In the genomic region with DNA sequence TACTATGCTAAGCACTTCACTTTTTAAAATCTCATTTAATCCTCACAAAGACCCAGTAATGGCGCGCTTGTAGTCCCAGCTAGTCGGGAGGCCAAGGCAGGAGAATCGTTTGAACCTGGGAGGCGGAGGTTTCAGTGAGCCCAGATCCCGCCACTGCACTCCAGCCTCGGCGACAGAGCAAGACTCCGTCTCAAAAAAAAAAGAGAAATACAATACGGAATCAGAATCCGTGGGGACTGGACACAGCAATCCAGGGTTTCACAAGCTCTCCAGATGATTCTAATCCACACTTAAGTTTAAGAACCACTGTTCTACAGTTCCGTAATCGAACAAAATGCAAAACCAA, we compare ENCODE assay signal across 1 cellular context.
TF ChIP-seq lines count a peak whose summit lies in the region.

No MANE protein-coding gene starts in this region.

TF ChIP-seq in H1, 55 proteins besides CTCF, POLR2A, EP300 and RAD21:
- TF ChIP-seq TCF12 (IDR thresholded peaks at IDR 0.05; ENCODE audit: low read depth, low read length) = no peak
- TF ChIP-seq SIRT6 (IDR thresholded peaks at IDR 0.05; ENCODE audit: low read length) = no peak
- TF ChIP-seq SAP30 (IDR thresholded peaks at IDR 0.05; ENCODE audit: insufficient read depth, insufficient replicate concordance, low read length) = no peak
- no peak for TF ChIP-seq RXRA (IDR thresholded peaks at IDR 0.05; ENCODE audit: insufficient read depth, low read depth, low read length)
- TF ChIP-seq CBX8 (IDR thresholded peaks at IDR 0.05; ENCODE audit: borderline replicate concordance, low read depth, low read length) = no peak
- TF ChIP-seq CBX5 (IDR thresholded peaks at IDR 0.05; ENCODE audit: low read depth, low read length) = no peak
- TF ChIP-seq, protein P1, sequence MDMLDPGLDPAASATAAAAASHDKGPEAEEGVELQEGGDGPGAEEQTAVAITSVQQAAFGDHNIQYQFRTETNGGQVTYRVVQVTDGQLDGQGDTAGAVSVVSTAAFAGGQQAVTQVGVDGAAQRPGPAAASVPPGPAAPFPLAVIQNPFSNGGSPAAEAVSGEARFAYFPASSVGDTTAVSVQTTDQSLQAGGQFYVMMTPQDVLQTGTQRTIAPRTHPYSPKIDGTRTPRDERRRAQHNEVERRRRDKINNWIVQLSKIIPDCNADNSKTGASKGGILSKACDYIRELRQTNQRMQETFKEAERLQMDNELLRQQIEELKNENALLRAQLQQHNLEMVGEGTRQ (IDR thresholded peaks at IDR 0.05; ENCODE audit: low read length) = no peak
- no peak for TF ChIP-seq SIX5 (IDR thresholded peaks at IDR 0.05; ENCODE audit: low read depth, low read length)
- TF ChIP-seq BRCA1 (IDR thresholded peaks at IDR 0.05; ENCODE audit: low read depth, low read length) = no peak
- TF ChIP-seq KDM1A (IDR thresholded peaks at IDR 0.05; ENCODE audit: borderline replicate concordance, low read length) = no peak
- no peak for TF ChIP-seq POU5F1 (IDR thresholded peaks at IDR 0.05; ENCODE audit: low read depth, low read length)
- TF ChIP-seq FOSL1 (IDR thresholded peaks at IDR 0.05; ENCODE audit: insufficient read depth, low read depth, low read length) = no peak
- no peak for TF ChIP-seq ASH2L (IDR thresholded peaks at IDR 0.05; ENCODE audit: low read length)
- TF ChIP-seq KDM5A (IDR thresholded peaks at IDR 0.05; ENCODE audit: low read length) = no peak
- no peak for TF ChIP-seq RFX5 (IDR thresholded peaks at IDR 0.05; ENCODE audit: borderline replicate concordance, low read depth, low read length)
- TF ChIP-seq ZNF274 (IDR thresholded peaks at IDR 0.05; ENCODE audit: borderline replicate concordance, extremely low read depth, low read length) = no peak
- TF ChIP-seq, protein P2, sequence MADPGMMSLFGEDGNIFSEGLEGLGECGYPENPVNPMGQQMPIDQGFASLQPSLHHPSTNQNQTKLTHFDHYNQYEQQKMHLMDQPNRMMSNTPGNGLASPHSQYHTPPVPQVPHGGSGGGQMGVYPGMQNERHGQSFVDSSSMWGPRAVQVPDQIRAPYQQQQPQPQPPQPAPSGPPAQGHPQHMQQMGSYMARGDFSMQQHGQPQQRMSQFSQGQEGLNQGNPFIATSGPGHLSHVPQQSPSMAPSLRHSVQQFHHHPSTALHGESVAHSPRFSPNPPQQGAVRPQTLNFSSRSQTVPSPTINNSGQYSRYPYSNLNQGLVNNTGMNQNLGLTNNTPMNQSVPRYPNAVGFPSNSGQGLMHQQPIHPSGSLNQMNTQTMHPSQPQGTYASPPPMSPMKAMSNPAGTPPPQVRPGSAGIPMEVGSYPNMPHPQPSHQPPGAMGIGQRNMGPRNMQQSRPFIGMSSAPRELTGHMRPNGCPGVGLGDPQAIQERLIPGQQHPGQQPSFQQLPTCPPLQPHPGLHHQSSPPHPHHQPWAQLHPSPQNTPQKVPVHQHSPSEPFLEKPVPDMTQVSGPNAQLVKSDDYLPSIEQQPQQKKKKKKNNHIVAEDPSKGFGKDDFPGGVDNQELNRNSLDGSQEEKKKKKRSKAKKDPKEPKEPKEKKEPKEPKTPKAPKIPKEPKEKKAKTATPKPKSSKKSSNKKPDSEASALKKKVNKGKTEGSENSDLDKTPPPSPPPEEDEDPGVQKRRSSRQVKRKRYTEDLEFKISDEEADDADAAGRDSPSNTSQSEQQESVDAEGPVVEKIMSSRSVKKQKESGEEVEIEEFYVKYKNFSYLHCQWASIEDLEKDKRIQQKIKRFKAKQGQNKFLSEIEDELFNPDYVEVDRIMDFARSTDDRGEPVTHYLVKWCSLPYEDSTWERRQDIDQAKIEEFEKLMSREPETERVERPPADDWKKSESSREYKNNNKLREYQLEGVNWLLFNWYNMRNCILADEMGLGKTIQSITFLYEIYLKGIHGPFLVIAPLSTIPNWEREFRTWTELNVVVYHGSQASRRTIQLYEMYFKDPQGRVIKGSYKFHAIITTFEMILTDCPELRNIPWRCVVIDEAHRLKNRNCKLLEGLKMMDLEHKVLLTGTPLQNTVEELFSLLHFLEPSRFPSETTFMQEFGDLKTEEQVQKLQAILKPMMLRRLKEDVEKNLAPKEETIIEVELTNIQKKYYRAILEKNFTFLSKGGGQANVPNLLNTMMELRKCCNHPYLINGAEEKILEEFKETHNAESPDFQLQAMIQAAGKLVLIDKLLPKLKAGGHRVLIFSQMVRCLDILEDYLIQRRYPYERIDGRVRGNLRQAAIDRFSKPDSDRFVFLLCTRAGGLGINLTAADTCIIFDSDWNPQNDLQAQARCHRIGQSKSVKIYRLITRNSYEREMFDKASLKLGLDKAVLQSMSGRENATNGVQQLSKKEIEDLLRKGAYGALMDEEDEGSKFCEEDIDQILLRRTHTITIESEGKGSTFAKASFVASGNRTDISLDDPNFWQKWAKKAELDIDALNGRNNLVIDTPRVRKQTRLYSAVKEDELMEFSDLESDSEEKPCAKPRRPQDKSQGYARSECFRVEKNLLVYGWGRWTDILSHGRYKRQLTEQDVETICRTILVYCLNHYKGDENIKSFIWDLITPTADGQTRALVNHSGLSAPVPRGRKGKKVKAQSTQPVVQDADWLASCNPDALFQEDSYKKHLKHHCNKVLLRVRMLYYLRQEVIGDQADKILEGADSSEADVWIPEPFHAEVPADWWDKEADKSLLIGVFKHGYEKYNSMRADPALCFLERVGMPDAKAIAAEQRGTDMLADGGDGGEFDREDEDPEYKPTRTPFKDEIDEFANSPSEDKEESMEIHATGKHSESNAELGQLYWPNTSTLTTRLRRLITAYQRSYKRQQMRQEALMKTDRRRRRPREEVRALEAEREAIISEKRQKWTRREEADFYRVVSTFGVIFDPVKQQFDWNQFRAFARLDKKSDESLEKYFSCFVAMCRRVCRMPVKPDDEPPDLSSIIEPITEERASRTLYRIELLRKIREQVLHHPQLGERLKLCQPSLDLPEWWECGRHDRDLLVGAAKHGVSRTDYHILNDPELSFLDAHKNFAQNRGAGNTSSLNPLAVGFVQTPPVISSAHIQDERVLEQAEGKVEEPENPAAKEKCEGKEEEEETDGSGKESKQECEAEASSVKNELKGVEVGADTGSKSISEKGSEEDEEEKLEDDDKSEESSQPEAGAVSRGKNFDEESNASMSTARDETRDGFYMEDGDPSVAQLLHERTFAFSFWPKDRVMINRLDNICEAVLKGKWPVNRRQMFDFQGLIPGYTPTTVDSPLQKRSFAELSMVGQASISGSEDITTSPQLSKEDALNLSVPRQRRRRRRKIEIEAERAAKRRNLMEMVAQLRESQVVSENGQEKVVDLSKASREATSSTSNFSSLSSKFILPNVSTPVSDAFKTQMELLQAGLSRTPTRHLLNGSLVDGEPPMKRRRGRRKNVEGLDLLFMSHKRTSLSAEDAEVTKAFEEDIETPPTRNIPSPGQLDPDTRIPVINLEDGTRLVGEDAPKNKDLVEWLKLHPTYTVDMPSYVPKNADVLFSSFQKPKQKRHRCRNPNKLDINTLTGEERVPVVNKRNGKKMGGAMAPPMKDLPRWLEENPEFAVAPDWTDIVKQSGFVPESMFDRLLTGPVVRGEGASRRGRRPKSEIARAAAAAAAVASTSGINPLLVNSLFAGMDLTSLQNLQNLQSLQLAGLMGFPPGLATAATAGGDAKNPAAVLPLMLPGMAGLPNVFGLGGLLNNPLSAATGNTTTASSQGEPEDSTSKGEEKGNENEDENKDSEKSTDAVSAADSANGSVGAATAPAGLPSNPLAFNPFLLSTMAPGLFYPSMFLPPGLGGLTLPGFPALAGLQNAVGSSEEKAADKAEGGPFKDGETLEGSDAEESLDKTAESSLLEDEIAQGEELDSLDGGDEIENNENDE (IDR thresholded peaks at IDR 0.05; ENCODE audit: insufficient replicate concordance, low read length) = no peak
TF ChIP-seq in H1: peak in this region for 0.
